Comparison of ENCODE assay signal across 8 cellular contexts in the genomic region with DNA sequence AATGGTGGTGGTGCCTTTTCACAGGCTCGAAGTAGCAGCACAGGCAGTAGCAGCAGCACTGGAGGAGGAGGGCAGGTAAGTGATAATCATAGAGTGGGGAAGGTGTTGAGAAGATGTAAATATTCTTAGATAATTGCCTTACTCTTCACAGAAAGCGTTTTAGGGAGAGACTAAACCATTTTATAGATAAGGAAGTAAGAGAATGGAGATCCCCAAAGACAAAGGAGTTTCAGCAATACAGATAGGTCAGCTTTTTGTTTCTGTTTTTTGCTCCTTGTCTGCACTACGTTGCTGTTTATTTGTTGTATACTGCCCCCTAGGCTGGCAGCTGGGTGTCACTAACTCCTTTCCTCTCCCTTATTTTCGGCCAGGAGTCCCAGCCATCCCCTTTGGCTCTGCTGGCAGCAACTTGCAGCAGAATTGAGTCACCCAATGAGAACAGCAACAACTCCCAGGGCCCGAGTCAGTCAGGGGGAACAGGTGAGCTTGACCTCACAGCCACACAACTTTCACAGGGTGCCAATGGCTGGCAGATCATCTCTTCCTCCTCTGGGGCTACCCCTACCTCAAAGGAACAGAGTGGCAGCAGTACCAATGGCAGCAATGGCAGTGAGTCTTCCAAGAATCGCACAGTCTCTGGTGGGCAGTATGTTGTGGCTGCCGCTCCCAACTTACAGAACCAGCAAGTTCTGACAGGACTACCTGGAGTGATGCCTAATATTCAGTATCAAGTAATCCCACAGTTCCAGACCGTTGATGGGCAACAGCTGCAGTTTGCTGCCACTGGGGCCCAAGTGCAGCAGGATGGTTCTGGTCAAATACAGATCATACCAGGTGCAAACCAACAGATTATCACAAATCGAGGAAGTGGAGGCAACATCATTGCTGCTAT. TPM values are rescaled to one million over a fixed set of nuclear protein-coding genes. Genes with fewer than 3 reads are reported as not detected.
DNase-seq lines count a peak whose midpoint lies in the region; ATAC-seq and TF ChIP-seq lines count a peak whose summit lies in the region.

No MANE protein-coding gene starts in this region.

- no peaks in the 10 kb centered on the region for H3K27me3 ChIP-seq in stomach

- H3K27ac ChIP-seq in cingulate gyrus (ENCODE audit: low read depth, low read length) (peak overlapping the region; percentile 69), stomach (peak overlapping the region; percentile 40 to 100 (median 97))

- peaks cover 62 to 74% (median 72%) of the 10 kb centered on the region in 4 donors for H3K4me1 ChIP-seq in stomach

- 25 to 42% (median 30%) methylated on average over 9 of the region's 9 CpGs for WGBS in stomach, 5 donors

- ATAC-seq in T-helper 17 cell (no peak), GM19463 (IDR thresholded peaks at IDR 0.05; ENCODE audit: unreplicated experiment) (no peak)

- no peak overlapping the region for H3K27ac Mint-ChIP-seq in T-helper 17 cell

- DNase-seq in CD1c-positive myeloid dendritic cell (ENCODE audit: extremely low spot score) (peak; percentile 81), HFF-Myc (ENCODE audit: extremely low read depth, low read depth) (no peak), T-helper 17 cell (peak; percentile 18 to 32 (median 20)), left kidney (ENCODE audit: low read depth, low spot score) (peak; percentile 58), stomach (peak; percentile 57), NCI-H1105 treated with DMSO at 0.1 percent for 48 hours (lab: John Stamatoyannopoulos, UW) (no peak)

- peaks cover 42% of the 10 kb centered on the region for H3K4me1 Mint-ChIP-seq in T-helper 17 cell

- TF ChIP-seq POLR2A in stomach (IDR thresholded peaks at IDR 0.05) = no peak

- intact Hi-C loops in stomach (cut with DNase I; ENCODE audit: low total_unique reads) = no loop called here

- H3K36me3 Mint-ChIP-seq in T-helper 17 cell (ENCODE audit: low read depth) = peaks cover 5% of the 10 kb centered on the region

- no peaks in the 10 kb centered on the region for H3K27me3 Mint-ChIP-seq in T-helper 17 cell

- TF ChIP-seq CTCF in HFF-Myc (IDR thresholded peaks at IDR 0.05; ENCODE audit: low read depth, low read length, missing control alignments) (peak; percentile 51), stomach (IDR thresholded peaks at IDR 0.05) (peak in 2 of 7 experiments; percentile 15 to 44)

- H3K9me3 ChIP-seq in T-helper 17 cell (ENCODE audit: control insufficient read depth, low read length, poor library complexity, severe bottlenecking) (no peaks in the 10 kb centered on the region), stomach (no peaks in the 10 kb centered on the region)

- TF ChIP-seq EP300 in stomach (IDR thresholded peaks at IDR 0.05) = no peak

- peak overlapping the region; percentile 97 for H3K4me3 Mint-ChIP-seq in T-helper 17 cell

- H3K4me3 ChIP-seq in HFF-Myc (replicated peaks; ENCODE audit: low read depth, low read length) (peak overlapping the region; percentile 53), stomach (peak overlapping the region; percentile 49 to 88 (median 68))

- peaks cover 31 to 51% (median 46%) of the 10 kb centered on the region in 4 donors for H3K36me3 ChIP-seq in stomach

RNA-seq across cellular contexts. Expression of gene SP1, which starts 2.0 kb away (rescaled TPM):
- total RNA-seq in T-helper 17 cell = 10 to 100 TPM; 69.6 to 75.1 TPM
- 100 to 1,000 TPM in 1 of 5 donors, 10 to 100 TPM in 4; 13.3 to 142 (median 36.8) TPM for total RNA-seq in stomach
- polyA plus RNA-seq in stomach = 10 to 100 TPM; 10.2 to 16.2 (median 12.2) TPM

RNA-seq across cellular contexts. Expression of gene AMHR2, which starts 41.7 kb away (rescaled TPM):
- total RNA-seq in T-helper 17 cell (not detected), stomach (not detected)
- 1 to 10 TPM in 1 of 3 donors, under 1 TPM in 2; 0.23 to 1.8 (median 0.25) TPM for polyA plus RNA-seq in stomach

RNA-seq across cellular contexts. Expression of gene SP7, which starts 45.8 kb away (rescaled TPM):
- total RNA-seq in T-helper 17 cell (not detected), stomach (not detected)
- polyA plus RNA-seq in stomach = not detected

RNA-seq across cellular contexts. Expression of gene PRR13, which starts 59.5 kb away (rescaled TPM):
- total RNA-seq in T-helper 17 cell = 100 to 1,000 TPM; 168 to 188 TPM
- total RNA-seq in stomach = 100 to 1,000 TPM in 3 of 5 donors, 10 to 100 TPM in 2; 44.3 to 194 (median 105) TPM
- 100 to 1,000 TPM; 194 to 437 (median 306) TPM for polyA plus RNA-seq in stomach

Comparison
In these comparisons a context has a peak if more than half of its experiments do, and no peak if none do; other contexts are left out.
1. DNase-seq: peak in CD1c-positive myeloid dendritic cell (single experiment), T-helper 17 cell (3 of 3), left kidney (single experiment) and stomach (single experiment); none in HFF-Myc (single experiment) and NCI-H1105 treated with DMSO at 0.1 percent for 48 hours (single experiment).